ENCODE assay signal across 3 cellular contexts in genomic region chr16:87339724-87340105, GRCh38.
TF ChIP-seq lines count a peak whose summit lies in the region.

No MANE protein-coding gene starts in this region.

TF ChIP-seq in HEK293, 187 proteins besides CTCF, POLR2A, EP300 and RAD21:
- peak; percentile 75 for TF ChIP-seq ZNF121 (tag by site-specific recombination; IDR thresholded peaks at IDR 0.05)
TF ChIP-seq in HEK293: peak in this region for 1; not testable (repeated sequence) for 186.

TF ChIP-seq in WTC11, 78 proteins besides CTCF, POLR2A, EP300 and RAD21:
- TF ChIP-seq ZNF121 (CRISPR knock-in tag; IDR thresholded peaks at IDR 0.05) = peak; percentile 13; the same call in 1 of the 2 replicates

TF ChIP-seq in HepG2, 621 proteins besides CTCF, POLR2A, EP300 and RAD21:
- TF ChIP-seq ZNF770 (CRISPR knock-in tag; IDR thresholded peaks at IDR 0.05) (0 out of 2 replicates have a peak, but pooled peaks have one; percentile 16), ZNF121 (CRISPR knock-in tag; IDR thresholded peaks at IDR 0.05) (peak; percentile 63; the same call in 1 of the 2 replicates)
TF ChIP-seq in HepG2: peak in this region for 2; not testable (repeated sequence) for 619.
